In the genomic region with DNA sequence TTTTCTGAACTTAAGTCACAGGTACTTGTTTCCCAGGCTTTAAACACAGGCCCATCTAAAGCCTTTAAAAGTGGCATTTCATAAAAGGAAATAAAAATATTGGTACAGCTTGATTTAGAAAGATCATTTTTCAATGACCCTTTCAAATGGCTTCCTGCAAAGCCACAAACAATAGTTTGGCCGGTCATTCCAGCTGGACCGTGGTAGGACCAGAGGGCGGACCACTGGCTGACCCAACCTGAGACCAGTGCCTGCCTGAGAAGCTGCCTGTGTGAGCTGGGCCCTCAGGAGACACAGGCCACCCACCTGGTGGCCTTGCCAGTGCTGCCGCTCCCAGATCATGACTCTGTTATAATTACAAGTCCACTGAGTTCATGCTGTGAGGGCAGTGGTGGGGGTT, we compare ENCODE assay signal across 21 cellular contexts.
"Had no signal": no experiment of that assay in that cellular context is flagged by ENCODE, and none has a peak within 500 bp of the region (broad histone marks: within the 10 kb centered on the region; RNA-seq: fewer than 3 reads in every experiment).

No MANE protein-coding gene starts in this region.

- H3K27ac ChIP-seq: brain microvascular endothelial cell, pancreas had no signal

- H3K36me3 ChIP-seq: brain microvascular endothelial cell, pancreas, spleen, tibial nerve, uterus had no signal

- FAIRE-seq: pancreas had no signal

- H3K4me3 ChIP-seq: pancreas, spleen, tibial nerve, uterus had no signal

- H3K4me1 ChIP-seq: pancreas, uterus had no signal

- H3K27me3 ChIP-seq: brain microvascular endothelial cell, pancreas, spleen, tibial nerve, uterus had no signal

- ATAC-seq: activated CD8-positive, alpha-beta memory T cell treated with anti-CD3 and anti-CD28 coated beads, Interleukin-2, amount 10 ng/mL, durations not matched to agents 7 days and 5 days; activated T-helper 17 cell treated with anti-CD3 and anti-CD28 coated beads, Interleukin-2, amount 50 U/mL, for 72 hours; naive thymus-derived CD8-positive, alpha-beta T cell; pancreas; SK-N-SH treated with all-trans-retinoic acid at 6 μM for 48 hours; stimulated activated naive B cell treated with anti-CD40 and anti-IgM and Interleukin-4, amounts not matched to agents 10 μg/mL and 1 μg/mL and 100 μg/mL, for 72 hours had no signal

- H3K9me3 ChIP-seq: pancreas, spleen, tibial nerve, uterus had no signal

- DNase-seq: activated B cell treated with CpG ODN at 0.5 μM for 24 hours; activated CD4-positive, alpha-beta memory T cell treated with anti-CD3 and anti-CD28 coated beads for 36 hours; activated CD4-positive, alpha-beta T cell treated with anti-CD3 and anti-CD28 coated beads for 4 hours; activated CD8-positive, alpha-beta memory T cell treated with anti-CD3 and anti-CD28 coated beads, Interleukin-2, amount 10 ng/mL, durations not matched to agents 7 days and 5 days; activated naive CD4-positive, alpha-beta T cell; activated naive CD8-positive, alpha-beta T cell treated with anti-CD3 and anti-CD28 coated beads, Interleukin-2, amount 10 ng/mL, durations not matched to agents 7 days and 5 days; brain microvascular endothelial cell; erythroblast; foreskin melanocyte; head of caudate nucleus; mesendoderm; naive thymus-derived CD8-positive, alpha-beta T cell; pancreas; spleen; stimulated activated naive B cell treated with anti-CD40 and anti-IgM and Interleukin-4, amounts not matched to agents 10 μg/mL and 1 μg/mL and 100 μg/mL, for 72 hours; T-helper 1 cell; T-helper 9 cell; uterus had no signal
